Comparison of ENCODE assay signal across 17 cellular contexts in the genomic region with DNA sequence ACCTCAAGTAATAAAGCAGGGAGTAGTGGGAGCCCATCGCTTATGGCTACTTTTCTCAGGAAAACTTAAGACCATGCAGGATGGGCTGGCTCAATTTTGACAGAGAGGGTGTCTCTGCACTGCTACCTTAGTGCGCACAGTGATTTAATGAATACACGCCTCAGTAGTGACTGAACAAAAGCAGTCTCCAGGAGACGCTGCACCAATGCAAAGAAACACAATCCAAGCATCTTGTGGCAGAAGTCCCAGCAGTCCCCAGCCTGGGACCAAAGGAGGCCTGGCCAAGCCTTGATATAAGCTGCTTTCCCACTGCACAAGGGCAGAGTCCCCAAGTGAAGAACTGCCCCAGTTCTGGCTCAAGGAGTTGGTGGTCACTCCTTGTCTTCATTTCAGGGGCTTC.
DNase-seq lines count a peak whose midpoint lies in the region; ATAC-seq and TF ChIP-seq lines count a peak whose summit lies in the region.
"Had no signal": no experiment of that assay in that cellular context is flagged by ENCODE, and none has a peak within 500 bp of the region (broad histone marks: within the 10 kb centered on the region; RNA-seq: fewer than 3 reads in every experiment).

No MANE protein-coding gene starts in this region.

- H3K27ac ChIP-seq in 22Rv1, result peak overlapping the region; percentile 65; the same call in 1 of the 2 replicates
- peak overlapping the region; percentile 68 to 75 for H3K27ac ChIP-seq in ascending aorta
- peak overlapping the region; percentile 40 for H3K27ac ChIP-seq in muscle layer of colon (ENCODE audit: low read depth, low read length)
- H3K27ac ChIP-seq in stomach smooth muscle (ENCODE audit: low read length), result peak overlapping the region; percentile 66
- H3K27ac ChIP-seq: BLaER1 treated with 17β-estradiol and CSF1 and Interleukin-3, amounts not matched to agents 10 nM and 100 nM had no signal

- H3K27me3 ChIP-seq in ascending aorta, result no peaks in the 10 kb centered on the region
- no peaks in the 10 kb centered on the region for H3K27me3 ChIP-seq in muscle layer of colon (ENCODE audit: control insufficient read depth in 1 of 2, insufficient read depth in 2 of 2, low read length in 2 of 2)
- H3K27me3 ChIP-seq in stomach smooth muscle (ENCODE audit: control insufficient read depth in 1 of 2, insufficient read depth in 2 of 2, low read length in 2 of 2), result no peaks in the 10 kb centered on the region
- H3K27me3 ChIP-seq: BLaER1 treated with 17β-estradiol and CSF1 and Interleukin-3, amounts not matched to agents 10 nM and 100 nM had no signal

- intact Hi-C loops in ascending aorta (cut with DNase I), result no loop called here

- no peak overlapping the region for H3K9ac ChIP-seq in muscle layer of colon (ENCODE audit: low read length)
- no peak overlapping the region for H3K9ac ChIP-seq in stomach smooth muscle (ENCODE audit: low read length in 2 of 2)
- H3K9ac ChIP-seq: BLaER1 treated with 17β-estradiol and CSF1 and Interleukin-3, amounts not matched to agents 10 nM and 100 nM had no signal

- TF ChIP-seq CTCF in 22Rv1 (IDR thresholded peaks at IDR 0.05), result no peak
- TF ChIP-seq CTCF in ascending aorta (IDR thresholded peaks at IDR 0.05), result no peak

- no peaks in the 10 kb centered on the region for H3K36me3 ChIP-seq in ascending aorta
- no peaks in the 10 kb centered on the region for H3K36me3 ChIP-seq in muscle layer of colon (ENCODE audit: insufficient read depth, low read length)
- no peaks in the 10 kb centered on the region for H3K36me3 ChIP-seq in stomach smooth muscle (ENCODE audit: control insufficient read depth in 2 of 2, insufficient read depth in 2 of 2, low read length in 2 of 2)
- H3K36me3 ChIP-seq: BLaER1 treated with 17β-estradiol and CSF1 and Interleukin-3, amounts not matched to agents 10 nM and 100 nM; HAP-1 had no signal

- no peaks in the 10 kb centered on the region for H3K9me3 ChIP-seq in ascending aorta
- H3K9me3 ChIP-seq in muscle layer of colon (ENCODE audit: low read length), result no peaks in the 10 kb centered on the region
- no peaks in the 10 kb centered on the region for H3K9me3 ChIP-seq in stomach smooth muscle (ENCODE audit: control insufficient read depth in 2 of 2, low read length in 2 of 2)
- H3K9me3 ChIP-seq: BLaER1 treated with 17β-estradiol and CSF1 and Interleukin-3, amounts not matched to agents 10 nM and 100 nM; HAP-1 had no signal

- DNase-seq in ascending aorta (ENCODE audit: low spot score in 2 of 2) (no peak), superior temporal gyrus (ENCODE audit: extremely low spot score) (no peak)
- DNase-seq in stimulated activated CD4-positive, alpha-beta T cell treated with anti-CD3 and anti-CD28 coated beads, Interleukin-1b, Interleukin-23, amount 100 ng/mL, for 48 hours, result no peak
- DNase-seq: 8988T, DMS 273 treated with DMSO at 0.1 percent for 48 hours, MV-4-11, NCI-H1436 treated with DMSO at 0.1 percent for 48 hours, NCI-H2081 treated with DMSO at 0.1 percent for 48 hours, NCI-H524, SHP77 treated with DMSO at 0.1 percent for 48 hours had no signal

- H3K4me3 ChIP-seq in ascending aorta, result no peak overlapping the region
- no peak overlapping the region for H3K4me3 ChIP-seq in muscle layer of colon (ENCODE audit: low read depth in 1 of 2, low read length in 2 of 2)
- H3K4me3 ChIP-seq in stomach smooth muscle (ENCODE audit: low read length in 2 of 2), result no peak overlapping the region
- H3K4me3 ChIP-seq: BLaER1 treated with 17β-estradiol and CSF1 and Interleukin-3, amounts not matched to agents 10 nM and 100 nM; HAP-1 had no signal

- peaks cover 4 to 30% of the 10 kb centered on the region in 2 donors for H3K4me1 ChIP-seq in ascending aorta
- peaks cover 58% of the 10 kb centered on the region for H3K4me1 ChIP-seq in muscle layer of colon (ENCODE audit: insufficient read depth, low read length)
- peaks cover 36% of the 10 kb centered on the region for H3K4me1 ChIP-seq in stomach smooth muscle (ENCODE audit: control insufficient read depth, insufficient read depth, low read length)
- H3K4me1 ChIP-seq: HAP-1 had no signal

- ATAC-seq in GM21381 (IDR thresholded peaks at IDR 0.05; ENCODE audit: unreplicated experiment) (no peak), HG03521 (IDR thresholded peaks at IDR 0.05; ENCODE audit: unreplicated experiment) (no peak)
